Comparison of ENCODE assay signal across 1 cellular context in genomic region chr17:6713130-6713917, GRCh38.
A peak's percentile ranks its signal among the peaks of the same experiment; 100 is the strongest.
TF ChIP-seq lines count a peak whose summit lies in the region.

Gene SLC13A5, minus strand, starts transcription at chr17:6713369. Its CDS starts 36 bp downstream, at chr17:6713333.

TF ChIP-seq in HepG2, 621 proteins besides CTCF, POLR2A, EP300 and RAD21 (continued from another document):
- TF ChIP-seq TIGD3 (CRISPR knock-in tag; IDR thresholded peaks at IDR 0.05; ENCODE audit: borderline replicate concordance) = peak; percentile 79; the same call in 1 of the 2 replicates
